Comparison of ENCODE assay signal across 8 cellular contexts in the genomic region with DNA sequence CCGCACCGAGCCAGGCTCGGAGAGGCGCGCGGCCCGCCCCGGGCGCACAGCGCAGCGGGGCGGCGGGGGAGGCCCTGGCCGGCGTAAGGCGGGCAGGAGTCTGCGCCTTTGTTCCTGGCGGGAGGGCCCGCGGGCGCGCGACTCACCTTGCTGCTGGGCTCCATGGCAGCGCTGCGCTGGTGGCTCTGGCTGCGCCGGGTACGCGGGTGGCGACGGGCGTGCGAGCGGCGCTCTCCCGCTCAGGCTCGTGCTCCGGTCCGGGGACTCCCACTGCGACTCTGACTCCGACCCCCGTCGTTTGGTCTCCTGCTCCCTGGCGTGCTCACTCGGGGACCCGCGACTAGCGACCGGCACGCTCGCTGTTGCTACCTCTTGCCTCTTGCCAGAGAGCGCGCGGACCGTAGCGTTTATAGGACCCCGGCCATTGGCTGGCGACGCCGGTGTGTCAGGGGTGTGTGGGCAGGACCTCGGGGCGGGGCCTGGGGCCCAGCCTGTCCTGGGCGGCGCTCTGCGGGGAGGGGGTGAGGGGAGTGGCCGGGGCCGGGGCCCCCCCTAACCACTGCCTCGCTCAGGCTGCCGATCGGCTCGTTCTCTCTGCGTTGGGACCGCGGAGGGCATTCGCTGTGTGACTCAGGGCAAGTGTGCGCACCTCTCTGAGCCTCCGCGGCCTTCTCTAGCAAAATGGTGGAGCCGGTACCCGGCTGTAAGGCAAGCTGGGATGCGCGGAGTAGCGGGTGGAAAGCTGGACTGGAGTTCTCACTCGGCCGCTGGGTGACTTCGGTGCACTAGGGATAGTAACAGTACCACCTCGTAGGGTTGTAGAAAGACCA. TPM values are rescaled to one million over a fixed set of nuclear protein-coding genes. Genes with fewer than 3 reads are reported as not detected.
DNase-seq lines count a peak whose midpoint lies in the region; ATAC-seq, FAIRE-seq and TF ChIP-seq lines count a peak whose summit lies in the region.

SLC2A1 (minus strand) TSS at position 381 of the 830 bp plus-strand sequence; CDS start at position 164, 217 bp downstream.

- peak; percentile 99 for TF ChIP-seq POLR2A in GM12892 (IDR thresholded peaks at IDR 0.05; ENCODE audit: low read depth, low read length)

- peaks cover 2 to 46% (median 11%) of the 10 kb centered on the region in 3 donors for H3K27me3 ChIP-seq in psoas muscle (ENCODE audit: insufficient read depth in 3 of 3, low read length in 2 of 3)

- intact Hi-C loops in T-helper 1 cell treated with Interleukin-12 subunit alpha and Interleukin-12 subunit beta and Interleukin-4 antibody, amounts not matched to agents 30 ng/mL and 1 ng/mL, for 36 hours (cut with micrococcal nuclease) = loop anchor here (1.0 to 5.0 kb wide), 11 partner anchors 26 to 496 kb away; partner anchors contain the start of genes C1orf50, CCDC30, CFAP57 and EBNA1BP2
- intact Hi-C loops in left ventricle myocardium superior (cut with micrococcal nuclease) = no loop called here
- intact Hi-C loops in psoas muscle (cut with DNase I) = no loop called here

- no peaks in the 10 kb centered on the region for H3K36me3 ChIP-seq in psoas muscle (ENCODE audit: insufficient read depth in 1 of 2, low read depth in 1 of 2)
- H3K36me3 ChIP-seq in urinary bladder (ENCODE audit: insufficient read depth) = no peaks in the 10 kb centered on the region

- DNase-seq in GM12892 (ENCODE audit: insufficient read length) (peak; percentile 95), NCI-H1436 treated with DMSO at 0.1 percent for 48 hours (lab: John Stamatoyannopoulos, UW) (peak; percentile 30), amniotic stem cell (lab: John Stamatoyannopoulos, UW) (peak; percentile 85), left ventricle myocardium superior (peak; percentile 95), psoas muscle (peak; percentile 86 to 91)

- WGBS in psoas muscle, 3 donors = 0 to 1% (median 0%) methylated on average over 63 to 87 of the region's 87 CpGs
- WGBS in urinary bladder = under 1% methylated on average over 87 of the region's 87 CpGs

- no peak for TF ChIP-seq CTCF in psoas muscle (IDR thresholded peaks at IDR 0.05)

- H3K4me3 ChIP-seq in psoas muscle (peak within 1 kb of the TSS; percentile 78), urinary bladder (ENCODE audit: low read depth, low read length) (peak within 1 kb of the TSS; percentile 69)

- peak; percentile 73 for ATAC-seq in HG02852 (IDR thresholded peaks at IDR 0.05; ENCODE audit: unreplicated experiment)
- ATAC-seq in left ventricle myocardium superior = peak; percentile 93
- ATAC-seq in psoas muscle = peak; percentile 83 to 97 (median 88)

- FAIRE-seq in GM12892 (lab: Jason Lieb, UNC) = peak; percentile 93

- no peaks in the 10 kb centered on the region for H3K9me3 ChIP-seq in psoas muscle

- H3K27ac ChIP-seq in psoas muscle (peak within 1 kb of the TSS; percentile 75), urinary bladder (ENCODE audit: low read depth) (peak within 1 kb of the TSS; percentile 91)

- peaks cover 7% of the 10 kb centered on the region for H3K4me1 ChIP-seq in psoas muscle
- H3K4me1 ChIP-seq in urinary bladder (ENCODE audit: insufficient read depth) = no peaks in the 10 kb centered on the region

RNA-seq across cellular contexts. Expression of gene SLC2A1, which starts in this region (rescaled TPM):
- polyA plus RNA-seq in GM12892 (2012; ENCODE audit: missing spikeins) = 45.9 TPM
- total RNA-seq in T-helper 1 cell treated with Interleukin-12 subunit alpha and Interleukin-12 subunit beta and Interleukin-4 antibody, amounts not matched to agents 30 ng/mL and 1 ng/mL, for 36 hours = 100 and 103 TPM in 2 replicates
- 38.5 TPM for total RNA-seq in left ventricle myocardium superior
- 1 to 10 TPM; 1.1 to 3.8 (median 2.0) TPM for total RNA-seq in psoas muscle
- 1 to 10 TPM; 1.2 to 3.3 (median 2.5) TPM for polyA plus RNA-seq in psoas muscle
- 78.5 TPM for total RNA-seq in urinary bladder
- polyA plus RNA-seq in urinary bladder = 56.1 TPM

Comparison
In these comparisons a context has a peak if more than half of its experiments do, and no peak if none do; other contexts are left out.
1. Peak in every context shown above with its lines: DNase-seq, ATAC-seq, H3K4me3 ChIP-seq and H3K27ac ChIP-seq.
2. RNA of gene SLC2A1 (polyA plus RNA-seq): 56.1 TPM in urinary bladder (single experiment); 1.2 to 3.3 TPM in psoas muscle; every median in the first group is over 10 times any median in the second.
3. DNase-seq: peak in every context shown above with its lines; median percentile 95 in GM12892; 95 in left ventricle myocardium superior; 88 in psoas muscle; 85 in amniotic stem cell; 30 in NCI-H1436 treated with DMSO at 0.1 percent for 48 hours.